ENCODE assay signal across 30 cellular contexts in genomic region chr14:104302794-104303405, GRCh38.
A peak's percentile ranks its signal among the peaks of the same experiment; 100 is the strongest.
DNase-seq lines count a peak whose midpoint lies in the region; ATAC-seq, FAIRE-seq and TF ChIP-seq lines count a peak whose summit lies in the region.
"Had no signal": no experiment of that assay in that cellular context is flagged by ENCODE, and none has a peak within 500 bp of the region (broad histone marks: within the 10 kb centered on the region; RNA-seq: fewer than 3 reads in every experiment).

No MANE protein-coding gene starts in this region.

- H3K9ac ChIP-seq in kidney (ENCODE audit: low read length in 2 of 2): no peak overlapping the region

- H3K27ac ChIP-seq in Panc1 (ENCODE audit: low read length) (no peak overlapping the region), kidney (ENCODE audit: low read depth in 2 of 2, low read length in 2 of 2) (no peak overlapping the region)
- H3K27ac ChIP-seq: HL-60 had no signal

- ATAC-seq in left cardiac atrium: no peak
- peak; percentile 46; the same call in 1 of the 2 replicates for ATAC-seq in Panc1
- no peak for ATAC-seq in GM21723 (IDR thresholded peaks at IDR 0.05; ENCODE audit: unreplicated experiment)
- ATAC-seq: PC-3 had no signal

- no TSS peak for BruUV-seq in Panc1 (replicated peaks; lab: Mats Ljungman, UMichigan)

- TF ChIP-seq CTCF in Panc1 (IDR thresholded peaks at IDR 0.05): no peak
- no peak for TF ChIP-seq CTCF in kidney (IDR thresholded peaks at IDR 0.05; ENCODE audit: borderline replicate concordance, extremely low read depth, insufficient read depth)

- no peak for FAIRE-seq in kidney (lab: Jason Lieb, UNC)
- FAIRE-seq: GM18507 had no signal

- intact Hi-C loops in left cardiac atrium (cut with DNase I) (no loop called here), cardiac septum (cut with DNase I) (no loop called here), Panc1 (cut with micrococcal nuclease; ENCODE audit: unreplicated experiment) (no loop called here), kidney (cut with DNase I) (no loop called here), posterior vena cava (cut with DNase I) (no loop called here)

- H3K4me1 ChIP-seq in Panc1 (ENCODE audit: control insufficient read depth, insufficient read depth, low read length) (no peaks in the 10 kb centered on the region), kidney (ENCODE audit: control insufficient read depth in 1 of 2, insufficient read depth in 1 of 2, low read depth in 1 of 2, low read length in 2 of 2) (no peaks in the 10 kb centered on the region)

- H3K9me3 ChIP-seq in Panc1 (ENCODE audit: control insufficient read depth, insufficient read depth, low read depth, low read length): no peaks in the 10 kb centered on the region
- no peaks in the 10 kb centered on the region for H3K9me3 ChIP-seq in kidney (ENCODE audit: control insufficient read depth in 1 of 2, low read length in 2 of 2)
- H3K9me3 ChIP-seq: BE2C had no signal

- H3K27me3 ChIP-seq in Panc1 (ENCODE audit: control insufficient read depth, insufficient read depth, low read length): no peaks in the 10 kb centered on the region
- H3K27me3 ChIP-seq: BE2C had no signal

- POLR2A ChIA-PET in Panc1 (lab: Charles Lee): no interaction called here

- DNase-seq in left cardiac atrium (peak; percentile 7), cardiac septum (ENCODE audit: low spot score) (no peak), Panc1 (ENCODE audit: low read depth, low spot score) (no peak), kidney (peak; percentile 49), posterior vena cava (ENCODE audit: low spot score) (peak; percentile 54), NCI-H1105 treated with DMSO at 0.1 percent for 48 hours (lab: John Stamatoyannopoulos, UW) (no peak), C1 segment of cervical spinal cord (lab: John Stamatoyannopoulos, UW) (no peak)
- DNase-seq: 8988T; ACHN; BE2C; CD4-positive, alpha-beta memory T cell; COR-L47; DMS53; GOT3; HCEC 1CT; Karpas-422; MV-4-11; NCI-H1105; NCI-H146; NCI-H1930; NCI-H2107; NCI-H446; NCI-H526; NCI-H82; NK-92 treated with Interleukin-12 subunit alpha and Interleukin-12 subunit beta, amount 100 ng/mL, for 24 hours; PC-3; SHP77 treated with DMSO at 0.1 percent for 48 hours had no signal

- no peaks in the 10 kb centered on the region for H3K36me3 ChIP-seq in Panc1 (ENCODE audit: control insufficient read depth, insufficient read depth, low read length)
- H3K36me3 ChIP-seq in kidney (ENCODE audit: control insufficient read depth in 1 of 2, insufficient read depth in 2 of 2, low read length in 2 of 2): no peaks in the 10 kb centered on the region
- H3K36me3 ChIP-seq: BE2C had no signal

- H3K4me3 ChIP-seq in Panc1 (ENCODE audit: low read depth in 2 of 2, low read length in 2 of 2) (no peak overlapping the region), kidney (ENCODE audit: low read length in 2 of 2) (no peak overlapping the region)

- CTCF ChIA-PET in Panc1 (lab: Charles Lee): no interaction called here

- in situ Hi-C loops in Panc1 (cut with HindIII; ENCODE audit: low pct_unique_long_range_greater_than_20kb, low sequenced_read_pairs): no loop called here

Comparison
In these comparisons a context has a peak if more than half of its experiments do, and no peak if none do; other contexts are left out.
1. DNase-seq: peak in left cardiac atrium (single experiment), kidney (single experiment) and posterior vena cava (single experiment); none in cardiac septum (single experiment), Panc1 (single experiment), NCI-H1105 treated with DMSO at 0.1 percent for 48 hours (single experiment) and C1 segment of cervical spinal cord (0 of 14).